ENCODE assay signal across 32 cellular contexts in the genomic region with DNA sequence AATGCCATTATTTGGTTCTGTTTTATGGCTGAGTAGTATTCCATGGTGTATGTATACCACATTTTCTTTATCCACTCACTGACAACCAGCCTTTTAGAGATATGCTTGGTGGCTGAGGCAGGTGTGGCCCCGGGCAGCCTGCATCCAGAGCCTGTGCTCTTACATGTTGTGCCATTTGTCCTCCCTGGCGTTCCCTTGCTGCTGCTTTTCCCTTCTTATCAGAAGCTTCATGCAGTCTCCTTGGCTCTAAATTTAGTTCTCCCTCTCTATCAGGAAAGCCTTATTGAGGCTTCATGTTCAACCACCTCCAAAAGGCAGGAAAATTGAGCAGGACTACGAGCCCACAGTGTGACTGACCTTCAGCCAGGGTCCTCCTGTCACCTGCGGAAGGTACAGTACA.
"Had no signal": no experiment of that assay in that cellular context is flagged by ENCODE, and none has a peak within 500 bp of the region (broad histone marks: within the 10 kb centered on the region; RNA-seq: fewer than 3 reads in every experiment).

No MANE protein-coding gene starts in this region.

- H3K27ac ChIP-seq: adrenal gland, body of pancreas, esophagus muscularis mucosa, foreskin keratinocyte, gastrocnemius medialis, WERI-Rb-1 had no signal

- H3K9me3 ChIP-seq: adrenal gland, body of pancreas, gastrocnemius medialis had no signal

- H3K4me3 ChIP-seq: adrenal gland, body of pancreas, esophagus muscularis mucosa, gastrocnemius medialis had no signal

- DNase-seq: activated B cell treated with CpG ODN at 0.5 μM for 24 hours; activated CD4-positive, alpha-beta T cell treated with anti-CD3 and anti-CD28 coated beads for 48 hours; activated CD4-positive, alpha-beta T cell treated with anti-CD3 and anti-CD28 coated beads, Interleukin-2, amount 50 U/mL, for 1 hour; activated CD4-positive, alpha-beta T cell treated with anti-CD3 and anti-CD28 coated beads, Interleukin-2, amount 50 U/mL, for 48 hours; activated CD8-positive, alpha-beta memory T cell treated with anti-CD3 and anti-CD28 coated beads for 24 hours; activated CD8-positive, alpha-beta T cell treated with anti-CD3 and anti-CD28 coated beads for 36 hours; activated effector memory CD4-positive, alpha-beta T cell treated with Interleukin-2 at 50 U/mL for 16 hours; activated gamma-delta T cell treated with Interleukin-2 at 50 U/mL for 16 hours; activated naive CD4-positive, alpha-beta T cell treated with anti-CD3 and anti-CD28 coated beads, Interleukin-2, amount 50 U/mL, for 16 hours; activated naive CD4-positive, alpha-beta T cell treated with Interleukin-2 at 50 U/mL for 16 hours; activated naive CD8-positive, alpha-beta T cell treated with anti-CD3 and anti-CD28 coated beads for 36 hours; activated naive CD8-positive, alpha-beta T cell treated with anti-CD3 and anti-CD28 coated beads, Interleukin-2, amount 50 U/mL, for 24 hours; activated T-cell treated with anti-CD3 and anti-CD28 coated beads, Interleukin-2, amount 50 U/mL, for 4 hours; adrenal gland; amygdala; aorta; body of pancreas; caudate nucleus; cortex of kidney; dermis blood vessel endothelial cell; effector CD4-positive, alpha-beta T cell; effector memory CD8-positive, alpha-beta T cell; erythroblast; foreskin keratinocyte; gastrocnemius medialis; T-helper 1 cell; T-helper 17 cell; T1000; WERI-Rb-1 had no signal

- H3K27me3 ChIP-seq: body of pancreas, foreskin keratinocyte, gastrocnemius medialis had no signal

- H3K36me3 ChIP-seq: adrenal gland, esophagus muscularis mucosa, gastrocnemius medialis, WERI-Rb-1 had no signal

- ATAC-seq: activated CD4-positive, CD25-positive, alpha-beta regulatory T cell treated with anti-CD3 and anti-CD28 coated beads, Interleukin-2, amount 50 U/mL, for 24 hours; activated CD8-positive, alpha-beta T cell treated with anti-CD3 and anti-CD28 coated beads for 36 hours; activated naive CD8-positive, alpha-beta T cell treated with anti-CD3 and anti-CD28 coated beads, Interleukin-2, amount 50 U/mL, for 24 hours; activated T-cell treated with anti-CD3 and anti-CD28 coated beads, Interleukin-2, amount 50 U/mL, for 4 hours; activated T-helper 17 cell treated with anti-CD3 and anti-CD28 coated beads, Interleukin-2, amount 50 U/mL, for 72 hours; body of pancreas; effector memory CD8-positive, alpha-beta T cell; gastrocnemius medialis; T-helper 17 cell had no signal

- H3K4me1 ChIP-seq: esophagus muscularis mucosa, gastrocnemius medialis had no signal
